Comparison of ENCODE assay signal across 8 cellular contexts in the genomic region with DNA sequence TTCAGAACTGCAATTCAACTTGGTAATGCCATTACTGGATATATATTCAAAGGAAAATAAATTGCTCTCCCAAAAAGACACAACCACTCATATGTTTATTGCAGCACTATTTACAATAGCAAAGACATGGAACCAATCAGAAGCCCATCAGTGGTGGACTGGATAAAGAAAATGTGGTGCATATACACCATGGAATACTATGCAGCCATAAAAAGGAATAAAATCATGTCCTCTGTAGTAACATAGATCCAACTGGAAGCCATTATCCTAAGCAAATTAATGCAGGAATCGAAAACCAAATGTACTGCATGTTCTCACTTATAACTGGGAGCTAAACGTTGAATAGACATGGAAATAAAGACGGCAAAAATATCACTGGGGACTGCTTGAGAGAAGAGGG.
"Had no signal": no experiment of that assay in that cellular context is flagged by ENCODE, and none has a peak within 500 bp of the region (broad histone marks: within the 10 kb centered on the region; RNA-seq: fewer than 3 reads in every experiment).

No MANE protein-coding gene starts in this region.

- ATAC-seq: HepG2 had no signal

- H3K4me2 ChIP-seq: KMS-11 had no signal

- H3K27ac ChIP-seq: HL-60, KMS-11 had no signal

- DNase-seq: IMR-90, KBM-7, KG1 had no signal

- H3K36me3 Mint-ChIP-seq: IgD-negative memory B cell had no signal

- H3K9ac ChIP-seq: KMS-11 had no signal

- FAIRE-seq: HepG2, HTR-8/SVneo had no signal

- H3K4me1 Mint-ChIP-seq: IgD-negative memory B cell had no signal

- H3K4me3 Mint-ChIP-seq: IgD-negative memory B cell had no signal
